In genomic region chr12:15931590-15932053, GRCh38 we compare ENCODE assay signal across 1 cellular context.
A peak's percentile ranks its signal among the peaks of the same experiment; 100 is the strongest.
TF ChIP-seq lines count a peak whose summit lies in the region.

No MANE protein-coding gene starts in this region.

TF ChIP-seq in K562, 482 proteins besides CTCF, POLR2A, EP300 and RAD21 (continued from another document):
- TF ChIP-seq, protein P1, sequence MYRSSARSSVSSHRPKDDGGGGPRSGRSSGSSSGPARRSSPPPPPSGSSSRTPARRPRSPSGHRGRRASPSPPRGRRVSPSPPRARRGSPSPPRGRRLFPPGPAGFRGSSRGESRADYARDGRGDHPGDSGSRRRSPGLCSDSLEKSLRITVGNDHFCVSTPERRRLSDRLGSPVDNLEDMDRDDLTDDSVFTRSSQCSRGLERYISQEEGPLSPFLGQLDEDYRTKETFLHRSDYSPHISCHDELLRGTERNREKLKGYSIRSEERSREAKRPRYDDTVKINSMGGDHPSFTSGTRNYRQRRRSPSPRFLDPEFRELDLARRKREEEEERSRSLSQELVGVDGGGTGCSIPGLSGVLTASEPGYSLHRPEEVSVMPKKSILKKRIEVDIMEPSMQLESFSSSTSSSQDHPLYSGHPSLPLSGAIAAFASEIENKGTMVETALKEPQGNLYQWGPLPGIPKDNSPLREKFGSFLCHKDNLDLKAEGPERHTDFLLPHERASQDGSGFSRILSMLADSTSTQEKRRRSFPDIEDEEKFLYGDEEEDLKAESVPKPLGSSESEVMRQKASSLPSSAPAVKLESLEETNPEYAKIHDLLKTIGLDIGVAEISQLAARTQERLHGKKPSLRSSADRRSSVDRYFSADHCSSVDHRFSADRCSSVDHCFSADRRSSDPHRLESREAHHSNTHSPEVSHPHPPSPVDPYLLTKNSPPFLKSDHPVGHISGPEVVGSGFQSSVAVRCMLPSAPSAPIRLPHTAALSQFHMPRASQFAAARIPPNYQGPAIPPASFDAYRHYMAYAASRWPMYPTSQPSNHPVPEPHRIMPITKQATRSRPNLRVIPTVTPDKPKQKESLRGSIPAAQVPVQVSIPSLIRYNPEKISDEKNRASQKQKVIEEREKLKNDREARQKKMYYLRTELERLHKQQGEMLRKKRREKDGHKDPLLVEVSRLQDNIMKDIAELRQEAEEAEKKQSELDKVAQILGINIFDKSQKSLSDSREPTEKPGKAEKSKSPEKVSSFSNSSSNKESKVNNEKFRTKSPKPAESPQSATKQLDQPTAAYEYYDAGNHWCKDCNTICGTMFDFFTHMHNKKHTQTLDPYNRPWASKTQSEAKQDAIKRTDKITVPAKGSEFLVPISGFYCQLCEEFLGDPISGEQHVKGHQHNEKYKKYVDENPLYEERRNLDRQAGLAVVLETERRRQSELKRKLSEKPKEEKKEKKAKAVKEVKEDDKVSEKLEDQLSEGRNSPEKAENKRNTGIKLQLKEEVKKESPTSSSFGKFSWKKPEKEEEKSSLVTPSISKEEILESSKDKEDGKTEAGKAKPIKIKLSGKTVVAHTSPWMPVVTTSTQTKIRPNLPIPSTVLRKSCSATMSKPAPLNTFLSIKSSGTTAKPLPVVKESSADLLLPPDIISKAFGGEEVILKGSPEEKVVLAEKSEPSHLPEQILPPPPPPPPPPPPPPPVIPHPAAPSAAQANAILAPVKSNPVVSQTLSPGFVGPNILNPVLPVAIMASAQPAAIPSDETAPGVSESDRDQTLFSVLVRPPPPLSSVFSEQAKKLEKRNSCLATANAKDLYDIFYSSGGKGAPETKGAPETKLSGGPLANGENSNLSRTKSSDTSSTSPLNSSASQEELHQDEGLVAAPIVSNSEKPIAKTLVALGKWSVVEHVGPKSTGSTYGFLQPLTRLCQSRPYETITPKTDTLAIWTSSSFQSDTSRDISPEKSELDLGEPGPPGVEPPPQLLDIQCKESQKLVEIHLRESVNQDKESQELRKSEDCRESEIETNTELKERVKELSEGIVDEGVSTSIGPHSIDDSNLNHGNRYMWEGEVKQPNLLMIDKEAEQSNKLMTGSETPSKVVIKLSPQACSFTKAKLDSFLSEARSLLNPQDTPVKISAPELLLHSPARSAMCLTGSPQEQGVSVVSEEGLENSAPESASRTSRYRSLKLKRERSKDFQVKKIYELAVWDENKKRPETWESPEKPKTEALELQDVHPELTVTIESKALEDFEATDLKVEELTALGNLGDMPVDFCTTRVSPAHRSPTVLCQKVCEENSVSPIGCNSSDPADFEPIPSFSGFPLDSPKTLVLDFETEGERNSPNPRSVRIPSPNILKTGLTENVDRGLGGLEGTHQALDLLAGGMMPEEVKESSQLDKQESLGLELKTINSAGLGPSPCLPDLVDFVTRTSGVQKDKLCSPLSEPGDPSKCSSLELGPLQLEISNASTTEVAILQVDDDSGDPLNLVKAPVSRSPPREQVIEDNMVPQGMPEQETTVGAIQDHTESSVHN (IDR thresholded peaks at IDR 0.05; ENCODE audit: borderline replicate concordance in 1 of 2, low read depth in 1 of 2): no peak
- TF ChIP-seq THAP7 (CRISPR knock-in tag; IDR thresholded peaks at IDR 0.05): no peak
- no peak for TF ChIP-seq TAF7 (tag; IDR thresholded peaks at IDR 0.05)
- no peak for TF ChIP-seq ESRRA (IDR thresholded peaks at IDR 0.05; ENCODE audit: borderline replicate concordance, low read depth)
- peak; percentile 38; the same call in 1 of the 2 replicates for TF ChIP-seq BACH1 (tag; IDR thresholded peaks at IDR 0.05)
- TF ChIP-seq NFE2L1 (tag; IDR thresholded peaks at IDR 0.05; ENCODE audit: borderline replicate concordance, low read depth): peak; percentile 52; the same call in 1 of the 2 replicates
- TF ChIP-seq, protein P2, sequence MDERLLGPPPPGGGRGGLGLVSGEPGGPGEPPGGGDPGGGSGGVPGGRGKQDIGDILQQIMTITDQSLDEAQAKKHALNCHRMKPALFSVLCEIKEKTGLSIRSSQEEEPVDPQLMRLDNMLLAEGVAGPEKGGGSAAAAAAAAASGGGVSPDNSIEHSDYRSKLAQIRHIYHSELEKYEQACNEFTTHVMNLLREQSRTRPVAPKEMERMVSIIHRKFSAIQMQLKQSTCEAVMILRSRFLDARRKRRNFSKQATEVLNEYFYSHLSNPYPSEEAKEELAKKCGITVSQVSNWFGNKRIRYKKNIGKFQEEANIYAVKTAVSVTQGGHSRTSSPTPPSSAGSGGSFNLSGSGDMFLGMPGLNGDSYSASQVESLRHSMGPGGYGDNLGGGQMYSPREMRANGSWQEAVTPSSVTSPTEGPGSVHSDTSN (CRISPR knock-in tag; IDR thresholded peaks at IDR 0.05; ENCODE audit: low read depth): no peak
- TF ChIP-seq, protein P2 (tag; conservative IDR thresholded peaks at IDR 0.05; ENCODE audit: low read depth): peak; percentile 53
- no peak for TF ChIP-seq TARDBP (IDR thresholded peaks at IDR 0.05)
- TF ChIP-seq NUFIP1 (IDR thresholded peaks at IDR 0.05; ENCODE audit: partially characterized antibody): no peak
- TF ChIP-seq, protein P3, sequence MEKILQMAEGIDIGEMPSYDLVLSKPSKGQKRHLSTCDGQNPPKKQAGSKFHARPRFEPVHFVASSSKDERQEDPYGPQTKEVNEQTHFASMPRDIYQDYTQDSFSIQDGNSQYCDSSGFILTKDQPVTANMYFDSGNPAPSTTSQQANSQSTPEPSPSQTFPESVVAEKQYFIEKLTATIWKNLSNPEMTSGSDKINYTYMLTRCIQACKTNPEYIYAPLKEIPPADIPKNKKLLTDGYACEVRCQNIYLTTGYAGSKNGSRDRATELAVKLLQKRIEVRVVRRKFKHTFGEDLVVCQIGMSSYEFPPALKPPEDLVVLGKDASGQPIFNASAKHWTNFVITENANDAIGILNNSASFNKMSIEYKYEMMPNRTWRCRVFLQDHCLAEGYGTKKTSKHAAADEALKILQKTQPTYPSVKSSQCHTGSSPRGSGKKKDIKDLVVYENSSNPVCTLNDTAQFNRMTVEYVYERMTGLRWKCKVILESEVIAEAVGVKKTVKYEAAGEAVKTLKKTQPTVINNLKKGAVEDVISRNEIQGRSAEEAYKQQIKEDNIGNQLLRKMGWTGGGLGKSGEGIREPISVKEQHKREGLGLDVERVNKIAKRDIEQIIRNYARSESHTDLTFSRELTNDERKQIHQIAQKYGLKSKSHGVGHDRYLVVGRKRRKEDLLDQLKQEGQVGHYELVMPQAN (IDR thresholded peaks at IDR 0.05; ENCODE audit: borderline replicate concordance): no peak
- peak; percentile 3 for TF ChIP-seq MEIS2 (IDR thresholded peaks at IDR 0.05; ENCODE audit: partially characterized antibody)
- TF ChIP-seq RAD51 (IDR thresholded peaks at IDR 0.05; ENCODE audit: borderline replicate concordance, low read depth): no peak
- TF ChIP-seq KDM1A (IDR thresholded peaks at IDR 0.05): peak; percentile 11 to 38; a peak in 1 of 4 replicates
- no peak for TF ChIP-seq RBFOX2 (IDR thresholded peaks at IDR 0.05; ENCODE audit: low read depth, low read length)
- no peak for TF ChIP-seq TAF15 (IDR thresholded peaks at IDR 0.05; ENCODE audit: low read depth, low read length)
- TF ChIP-seq, protein P4, sequence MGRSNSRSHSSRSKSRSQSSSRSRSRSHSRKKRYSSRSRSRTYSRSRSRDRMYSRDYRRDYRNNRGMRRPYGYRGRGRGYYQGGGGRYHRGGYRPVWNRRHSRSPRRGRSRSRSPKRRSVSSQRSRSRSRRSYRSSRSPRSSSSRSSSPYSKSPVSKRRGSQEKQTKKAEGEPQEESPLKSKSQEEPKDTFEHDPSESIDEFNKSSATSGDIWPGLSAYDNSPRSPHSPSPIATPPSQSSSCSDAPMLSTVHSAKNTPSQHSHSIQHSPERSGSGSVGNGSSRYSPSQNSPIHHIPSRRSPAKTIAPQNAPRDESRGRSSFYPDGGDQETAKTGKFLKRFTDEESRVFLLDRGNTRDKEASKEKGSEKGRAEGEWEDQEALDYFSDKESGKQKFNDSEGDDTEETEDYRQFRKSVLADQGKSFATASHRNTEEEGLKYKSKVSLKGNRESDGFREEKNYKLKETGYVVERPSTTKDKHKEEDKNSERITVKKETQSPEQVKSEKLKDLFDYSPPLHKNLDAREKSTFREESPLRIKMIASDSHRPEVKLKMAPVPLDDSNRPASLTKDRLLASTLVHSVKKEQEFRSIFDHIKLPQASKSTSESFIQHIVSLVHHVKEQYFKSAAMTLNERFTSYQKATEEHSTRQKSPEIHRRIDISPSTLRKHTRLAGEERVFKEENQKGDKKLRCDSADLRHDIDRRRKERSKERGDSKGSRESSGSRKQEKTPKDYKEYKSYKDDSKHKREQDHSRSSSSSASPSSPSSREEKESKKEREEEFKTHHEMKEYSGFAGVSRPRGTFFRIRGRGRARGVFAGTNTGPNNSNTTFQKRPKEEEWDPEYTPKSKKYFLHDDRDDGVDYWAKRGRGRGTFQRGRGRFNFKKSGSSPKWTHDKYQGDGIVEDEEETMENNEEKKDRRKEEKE (IDR thresholded peaks at IDR 0.05; ENCODE audit: borderline replicate concordance in 1 of 2, control insufficient read depth in 1 of 2, low read depth in 2 of 2, low read length in 1 of 2): no peak
- no peak for TF ChIP-seq ZC3H4 (CRISPR knock-in tag; IDR thresholded peaks at IDR 0.05; ENCODE audit: borderline replicate concordance)
- TF ChIP-seq ZNF224 (CRISPR knock-in tag; IDR thresholded peaks at IDR 0.05): no peak
- peak; percentile 40 for TF ChIP-seq MAFG (tag; conservative IDR thresholded peaks at IDR 0.05)
- TF ChIP-seq PYGO2 (tag; IDR thresholded peaks at IDR 0.05): no peak
- TF ChIP-seq NR2C2 (CRISPR knock-in tag; IDR thresholded peaks at IDR 0.05): no peak
- peak; percentile 34; the same call in 1 of the 2 replicates for TF ChIP-seq NR2C2 (tag; IDR thresholded peaks at IDR 0.05)
- TF ChIP-seq LCOR (CRISPR knock-in tag; IDR thresholded peaks at IDR 0.05): no peak
- TF ChIP-seq MAFF (IDR thresholded peaks at IDR 0.05; ENCODE audit: low read length): peak; percentile 37; the same call in 1 of the 2 replicates
- no peak for TF ChIP-seq SETDB1 (IDR thresholded peaks at IDR 0.05; ENCODE audit: low read length)
- TF ChIP-seq C11orf30 (IDR thresholded peaks at IDR 0.05; ENCODE audit: low read depth): peak; percentile 22; the same call in 1 of the 2 replicates
- no peak for TF ChIP-seq ZNF197 (CRISPR knock-in tag; IDR thresholded peaks at IDR 0.05; ENCODE audit: low read depth)
- peak; percentile 56 for TF ChIP-seq ZNF316 (IDR thresholded peaks at IDR 0.05)
- TF ChIP-seq ZNF232 (CRISPR knock-in tag; IDR thresholded peaks at IDR 0.05): no peak
- peak; percentile 56 for TF ChIP-seq NFE2 (IDR thresholded peaks at IDR 0.05; ENCODE audit: low read depth)
- no peak for TF ChIP-seq GABPB2 (CRISPR knock-in tag; conservative IDR thresholded peaks at IDR 0.05)
- no peak for TF ChIP-seq NCOR1 (IDR thresholded peaks at IDR 0.05)
- TF ChIP-seq L3MBTL2 (IDR thresholded peaks at IDR 0.05): no peak
